In genomic region chr22:17851754-17852153, GRCh38 we compare ENCODE assay signal across 30 cellular contexts.
A peak's percentile ranks its signal among the peaks of the same experiment; 100 is the strongest.
DNase-seq lines count a peak whose midpoint lies in the region; ATAC-seq, FAIRE-seq and TF ChIP-seq lines count a peak whose summit lies in the region.
"Had no signal": no experiment of that assay in that cellular context is flagged by ENCODE, and none has a peak within 500 bp of the region (broad histone marks: within the 10 kb centered on the region; RNA-seq: fewer than 3 reads in every experiment).

No MANE protein-coding gene starts in this region.

- no peak overlapping the region for H3K4me3 ChIP-seq in coronary artery
- H3K4me3 ChIP-seq in right atrium auricular region, result no peak overlapping the region
- H3K4me3 ChIP-seq in prostate gland, result no peak overlapping the region
- H3K4me3 ChIP-seq in tibial artery, result no peak overlapping the region
- H3K4me3 ChIP-seq: BLaER1 had no signal

- H3K27me3 ChIP-seq in right atrium auricular region (no peaks in the 10 kb centered on the region), prostate gland (replicated peaks; ENCODE audit: insufficient read depth) (no peaks in the 10 kb centered on the region), tibial artery (no peaks in the 10 kb centered on the region)
- H3K27me3 ChIP-seq: BLaER1 had no signal

- peaks cover 0 to 47% of the 10 kb centered on the region in 2 donors for H3K4me1 ChIP-seq in right atrium auricular region
- no peaks in the 10 kb centered on the region for H3K4me1 ChIP-seq in prostate gland (replicated peaks)
- peaks cover 0 to 42% (median 24%) of the 10 kb centered on the region in 4 donors for H3K4me1 ChIP-seq in tibial artery

- WGBS in prostate gland, result 74% methylated on average over 14 of the region's 14 CpGs

- no peak for TF ChIP-seq CTCF in coronary artery (IDR thresholded peaks at IDR 0.05)
- no peak for TF ChIP-seq CTCF in right atrium auricular region (IDR thresholded peaks at IDR 0.05)
- no peak for TF ChIP-seq CTCF in prostate gland (IDR thresholded peaks at IDR 0.05)
- TF ChIP-seq CTCF in tibial artery (IDR thresholded peaks at IDR 0.05), result no peak

- H3K27ac ChIP-seq in coronary artery (peak overlapping the region; percentile 77 to 80), right atrium auricular region (peak overlapping the region; percentile 87 to 98), prostate gland (peak overlapping the region; percentile 47 to 55), tibial artery (peak overlapping the region; percentile 85 to 86)
- H3K27ac ChIP-seq: BLaER1, HL-60 had no signal

- TF ChIP-seq POLR2A in prostate gland (IDR thresholded peaks at IDR 0.05), result no peak

- H3K36me3 ChIP-seq in right atrium auricular region (no peaks in the 10 kb centered on the region), prostate gland (no peaks in the 10 kb centered on the region), tibial artery (peaks cover 0 to 13% (median 0%) of the 10 kb centered on the region in 3 donors)

- intact Hi-C loops in prostate gland (cut with DNase I) (no loop called here), tibial artery (cut with DNase I; ENCODE audit: low total_unique reads) (no loop called here)

- FAIRE-seq in urothelium cell line (lab: Jason Lieb, UNC), result no peak
- FAIRE-seq: endothelial cell of umbilical vein, H54 had no signal

- DNase-seq in coronary artery (ENCODE audit: low spot score) (no peak), right atrium auricular region (ENCODE audit: low spot score) (peak; percentile 68), prostate gland (ENCODE audit: low spot score) (no peak), tibial artery (peak; percentile 55 to 90), urothelium cell line (ENCODE audit: low spot score) (no peak), NCI-H226 (no peak)
- DNase-seq: ACHN; activated naive CD4-positive, alpha-beta T cell treated with Interleukin-2 at 50 U/mL for 16 hours; activated T-cell treated with anti-CD3 and anti-CD28 coated beads, Interleukin-2, amount 50 U/mL, for 1 hour; amniotic stem cell; Caco-2; caudate nucleus; dermis blood vessel endothelial cell; DND-41; immature natural killer cell; NCI-H1048; NCI-H187; NCI-H2227 treated with DMSO at 0.1 percent for 48 hours; OCI-M1; SHP77; stimulated activated CD4-positive, alpha-beta T cell treated with anti-CD3 and anti-CD28 coated beads, Interleukin-1b, Interleukin-23, amount 100 ng/mL, for 48 hours; stimulated activated naive CD4-positive, alpha-beta T cell; SW 1271; trophoblast cell had no signal

- ATAC-seq in HG02678 (IDR thresholded peaks at IDR 0.05; ENCODE audit: unreplicated experiment) (no peak), GM21447 (IDR thresholded peaks at IDR 0.05; ENCODE audit: unreplicated experiment) (no peak)

- no peaks in the 10 kb centered on the region for H3K9me3 ChIP-seq in right atrium auricular region
- no peaks in the 10 kb centered on the region for H3K9me3 ChIP-seq in prostate gland
- H3K9me3 ChIP-seq in tibial artery, result no peaks in the 10 kb centered on the region
- H3K9me3 ChIP-seq: BLaER1, Caco-2 had no signal

Comparison
In these comparisons a context has a peak if more than half of its experiments do, and no peak if none do; other contexts are left out.
1. DNase-seq: peak in right atrium auricular region (single experiment) and tibial artery (2 of 2); none in coronary artery (single experiment), prostate gland (single experiment), urothelium cell line (single experiment) and NCI-H226 (single experiment).
2. Peak in every context shown above with its lines, with median percentiles within 50 percentile points of each other: H3K27ac ChIP-seq.